ENCODE assay signal across 28 cellular contexts in genomic region chr2:10581990-10582389, GRCh38.
"Had no signal": no experiment of that assay in that cellular context is flagged by ENCODE, and none has a peak within 500 bp of the region (broad histone marks: within the 10 kb centered on the region; RNA-seq: fewer than 3 reads in every experiment).

No MANE protein-coding gene starts in this region.

- H3K4me1 Mint-ChIP-seq: stimulated activated effector memory CD8-positive, alpha-beta T cell treated with anti-CD3 and anti-CD28 coated beads, Interleukin-12 subunit alpha, Interleukin-12 subunit beta, amount 100 ng/mL, for 72 hours; stimulated activated naive B cell treated with anti-CD40 and anti-IgM and Interleukin-4, amounts not matched to agents 10 μg/mL and 1 μg/mL and 100 μg/mL, for 72 hours had no signal

- H3K27ac Mint-ChIP-seq: natural killer cell treated with Interleukin-12 subunit alpha and Interleukin-12 subunit beta and Interleukin-15 and Interleukin-18, amount 100 ng/mL, for 72 hours; progenitor cell of endocrine pancreas; stimulated activated effector memory CD8-positive, alpha-beta T cell treated with anti-CD3 and anti-CD28 coated beads, Interleukin-12 subunit alpha, Interleukin-12 subunit beta, amount 100 ng/mL, for 72 hours; stimulated activated naive B cell treated with anti-CD40 and anti-IgM and Interleukin-4, amounts not matched to agents 10 μg/mL and 1 μg/mL and 100 μg/mL, for 72 hours; stimulated activated naive CD8-positive, alpha-beta T cell treated with anti-CD3 and anti-CD28 coated beads, Interleukin-15, Interleukin-2, amounts not matched to agents 100 ng/mL and 50 ng/mL, for 24 hours had no signal

- H3K27me3 ChIP-seq: neural progenitor cell, ovary, right lobe of liver, sigmoid colon, stomach, thyroid gland, tibial nerve, upper lobe of left lung, vagina had no signal

- H3K36me3 ChIP-seq: ovary, thyroid gland had no signal

- H3K9me3 Mint-ChIP-seq: natural killer cell treated with Interleukin-12 subunit alpha and Interleukin-12 subunit beta and Interleukin-15 and Interleukin-18, amount 100 ng/mL, for 72 hours; neural progenitor cell; stimulated activated effector memory CD8-positive, alpha-beta T cell treated with anti-CD3 and anti-CD28 coated beads, Interleukin-12 subunit alpha, Interleukin-12 subunit beta, amount 100 ng/mL, for 72 hours; stimulated activated naive B cell treated with anti-CD40 and anti-IgM and Interleukin-4, amounts not matched to agents 10 μg/mL and 1 μg/mL and 100 μg/mL, for 72 hours; stimulated activated naive CD8-positive, alpha-beta T cell treated with anti-CD3 and anti-CD28 coated beads, Interleukin-15, Interleukin-2, amounts not matched to agents 100 ng/mL and 50 ng/mL, for 24 hours had no signal

- H3K9me3 ChIP-seq: ovary, psoas muscle, right lobe of liver, sigmoid colon, stomach, thoracic aorta, thyroid gland, tibial nerve, upper lobe of left lung, vagina had no signal

- H3K4me3 Mint-ChIP-seq: natural killer cell treated with Interleukin-12 subunit alpha and Interleukin-12 subunit beta and Interleukin-15 and Interleukin-18, amount 100 ng/mL, for 72 hours; neural progenitor cell; stimulated activated effector memory CD8-positive, alpha-beta T cell treated with anti-CD3 and anti-CD28 coated beads, Interleukin-12 subunit alpha, Interleukin-12 subunit beta, amount 100 ng/mL, for 72 hours; stimulated activated naive B cell treated with anti-CD40 and anti-IgM and Interleukin-4, amounts not matched to agents 10 μg/mL and 1 μg/mL and 100 μg/mL, for 72 hours; stimulated activated naive CD8-positive, alpha-beta T cell treated with anti-CD3 and anti-CD28 coated beads, Interleukin-15, Interleukin-2, amounts not matched to agents 100 ng/mL and 50 ng/mL, for 24 hours had no signal

- H3K4me3 ChIP-seq: neural progenitor cell, ovary, psoas muscle, right lobe of liver, sigmoid colon, stomach, thoracic aorta, thyroid gland, tibial nerve, upper lobe of left lung, vagina had no signal

- H3K27me3 Mint-ChIP-seq: naive thymus-derived CD4-positive, alpha-beta T cell; natural killer cell treated with Interleukin-12 subunit alpha and Interleukin-12 subunit beta and Interleukin-15 and Interleukin-18, amount 100 ng/mL, for 72 hours; stimulated activated naive B cell treated with anti-CD40 and anti-IgM and Interleukin-4, amounts not matched to agents 10 μg/mL and 1 μg/mL and 100 μg/mL, for 72 hours; stimulated activated naive CD8-positive, alpha-beta T cell treated with anti-CD3 and anti-CD28 coated beads, Interleukin-15, Interleukin-2, amounts not matched to agents 100 ng/mL and 50 ng/mL, for 24 hours had no signal

- H3K4me2 ChIP-seq: neural progenitor cell had no signal

- H3K79me2 ChIP-seq: parathyroid adenoma had no signal

- DNase-seq: naive thymus-derived CD4-positive, alpha-beta T cell; occipital lobe; ovary; posterior cingulate gyrus; psoas muscle; right cardiac atrium; right lobe of liver; sigmoid colon; small intestine; stimulated activated CD4-positive, alpha-beta T cell treated with anti-CD3 and anti-CD28 coated beads, Interleukin-15, amount 100 ng/mL, for 24 hours; stimulated activated CD4-positive, alpha-beta T cell treated with anti-CD3 and anti-CD28 coated beads, Interleukin-2, amount 100 ng/mL, for 24 hours; stimulated activated CD4-positive, alpha-beta T cell treated with anti-CD3 and anti-CD28 coated beads, Interleukin-2, amount 100 ng/mL, for 48 hours; stimulated activated CD4-positive, alpha-beta T cell treated with anti-CD3 and anti-CD28 coated beads, Interleukin-4, amount 100 ng/mL, for 24 hours; stimulated activated naive B cell treated with anti-CD40 and anti-IgM and Interleukin-4, amounts not matched to agents 10 μg/mL and 1 μg/mL and 100 μg/mL, for 72 hours; stimulated activated naive CD4-positive, alpha-beta T cell treated with Interleukin-2 at 50 U/mL for 16 hours; stomach; thyroid gland; trophoblast cell; upper lobe of left lung had no signal

- H3K27ac ChIP-seq: neural progenitor cell, ovary, parathyroid adenoma, psoas muscle, right lobe of liver, sigmoid colon, stomach, thoracic aorta, thyroid gland, tibial nerve, upper lobe of left lung, vagina had no signal

- H2AFZ ChIP-seq: neural progenitor cell, parathyroid adenoma had no signal

- H3K9ac ChIP-seq: neural progenitor cell, parathyroid adenoma had no signal

- H3K4me1 ChIP-seq: parathyroid adenoma, sigmoid colon, tibial nerve, vagina had no signal

- ATAC-seq: naive thymus-derived CD4-positive, alpha-beta T cell; natural killer cell treated with Interleukin-12 subunit alpha and Interleukin-12 subunit beta and Interleukin-15 and Interleukin-18, amount 100 ng/mL, for 72 hours; psoas muscle; right cardiac atrium; right lobe of liver; stimulated activated effector memory CD8-positive, alpha-beta T cell treated with anti-CD3 and anti-CD28 coated beads, Interleukin-12 subunit alpha, Interleukin-12 subunit beta, amount 100 ng/mL, for 72 hours; stimulated activated naive B cell treated with anti-CD40 and anti-IgM and Interleukin-4, amounts not matched to agents 10 μg/mL and 1 μg/mL and 100 μg/mL, for 72 hours had no signal
